ENCODE assay signal across 8 cellular contexts in the genomic region with DNA sequence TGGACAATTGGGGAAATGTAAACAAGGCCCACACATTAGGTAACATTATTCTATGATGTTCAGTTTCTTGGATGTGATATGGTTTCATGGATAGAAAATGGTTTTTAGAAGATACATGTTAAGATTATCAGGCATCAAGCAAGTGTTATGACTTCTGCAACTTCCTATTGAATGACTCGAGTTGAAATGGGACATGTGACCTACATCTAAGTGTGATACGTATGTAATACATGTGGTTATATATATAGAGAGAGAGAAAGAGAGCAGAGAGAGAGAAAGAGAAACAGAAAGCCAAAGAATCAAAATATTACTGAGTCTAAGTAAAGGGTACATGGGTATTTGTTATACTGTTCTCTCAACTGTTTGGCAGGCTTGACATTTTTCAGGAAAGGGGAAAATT. TPM values are rescaled to one million over a fixed set of nuclear protein-coding genes. Genes with fewer than 3 reads are reported as not detected.
DNase-seq lines count a peak whose midpoint lies in the region; ATAC-seq and TF ChIP-seq lines count a peak whose summit lies in the region.

No MANE protein-coding gene starts in this region.

- peaks cover 4% of the 10 kb centered on the region for H3K4me1 ChIP-seq in cardiac muscle cell (ENCODE audit: low read depth)
- H3K4me1 ChIP-seq in right atrium auricular region, result peaks cover 0 to 22% of the 10 kb centered on the region in 2 donors
- H3K4me1 ChIP-seq in upper lobe of right lung, result peaks cover 13% of the 10 kb centered on the region
- peaks cover 49% of the 10 kb centered on the region for H3K4me1 ChIP-seq in body of pancreas

- 7% methylated on average over 2 of the region's 2 CpGs for WGBS in body of pancreas, 2 donors

- TF ChIP-seq CTCF in cardiac muscle cell (IDR thresholded peaks at IDR 0.05; ENCODE audit: low read depth, low read length) (no peak), right atrium auricular region (IDR thresholded peaks at IDR 0.05) (no peak), NB4 (IDR thresholded peaks at IDR 0.05; ENCODE audit: low read depth, low read length) (no peak), upper lobe of right lung (IDR thresholded peaks at IDR 0.05) (no peak), body of pancreas (IDR thresholded peaks at IDR 0.05) (no peak)

- no peak for DNase-seq in cardiac muscle cell (ENCODE audit: low read depth in 1 of 2, low spot score in 1 of 2)
- DNase-seq in right atrium auricular region (ENCODE audit: low spot score), result no peak
- no peak for DNase-seq in NB4 (ENCODE audit: low read depth)
- DNase-seq in erythroblast (lab: John Stamatoyannopoulos, UW), result peak; percentile 9 to 19
- DNase-seq in upper lobe of right lung, result no peak
- DNase-seq in islet precursor cell, result no peak
- DNase-seq in body of pancreas, result no peak
- DNase-seq in GDM1 (lab: John Stamatoyannopoulos, UW), result no peak

- H3K9me3 ChIP-seq in cardiac muscle cell (ENCODE audit: low read depth), result no peaks in the 10 kb centered on the region
- H3K9me3 ChIP-seq in right atrium auricular region, result no peaks in the 10 kb centered on the region
- H3K9me3 ChIP-seq in upper lobe of right lung, result no peaks in the 10 kb centered on the region
- H3K9me3 ChIP-seq in body of pancreas, result no peaks in the 10 kb centered on the region

- H3K36me3 ChIP-seq in cardiac muscle cell (no peaks in the 10 kb centered on the region), right atrium auricular region (no peaks in the 10 kb centered on the region), upper lobe of right lung (no peaks in the 10 kb centered on the region), body of pancreas (replicated peaks in 1 of 2; ENCODE audit: insufficient read depth in 1 of 2, low read depth in 2 of 2) (no peaks in the 10 kb centered on the region)

- peak overlapping the region; percentile 91 for H3K4me3 ChIP-seq in cardiac muscle cell
- H3K4me3 ChIP-seq in right atrium auricular region, result no peak overlapping the region
- peak overlapping the region; percentile 81 for H3K4me3 ChIP-seq in NB4 (ENCODE audit: low read depth, low read length)
- peak overlapping the region; percentile 97 for H3K4me3 ChIP-seq in upper lobe of right lung
- no peak overlapping the region for H3K4me3 ChIP-seq in body of pancreas

- ATAC-seq in upper lobe of right lung, result no peak
- no peak for ATAC-seq in body of pancreas

- TF ChIP-seq POLR2A in NB4 (IDR thresholded peaks at IDR 0.05; ENCODE audit: extremely low read depth, insufficient read length) (no peak), erythroblast (IDR thresholded peaks at IDR 0.05; ENCODE audit: low read length) (no peak), body of pancreas (IDR thresholded peaks at IDR 0.05) (no peak)

- intact Hi-C loops in upper lobe of right lung (cut with DNase I), result no loop called here
- intact Hi-C loops in body of pancreas (cut with DNase I), result no loop called here

- H3K27ac ChIP-seq in cardiac muscle cell, result peak overlapping the region; percentile 88
- no peak overlapping the region for H3K27ac ChIP-seq in right atrium auricular region
- no peak overlapping the region for H3K27ac ChIP-seq in upper lobe of right lung
- peak overlapping the region in 1 of 4 donors; percentile 99 for H3K27ac ChIP-seq in body of pancreas

- H3K27me3 ChIP-seq in cardiac muscle cell, result no peaks in the 10 kb centered on the region
- no peaks in the 10 kb centered on the region for H3K27me3 ChIP-seq in right atrium auricular region
- no peaks in the 10 kb centered on the region for H3K27me3 ChIP-seq in upper lobe of right lung
- no peaks in the 10 kb centered on the region for H3K27me3 ChIP-seq in body of pancreas

RNA-seq across cellular contexts. Expression of a gene that starts 1.7 kb away (rescaled TPM):
- total RNA-seq in cardiac muscle cell (14.5 and 29.0 TPM in 2 replicates), right atrium auricular region (10 to 100 TPM; 13.4 to 16.3 TPM), upper lobe of right lung (25.4 TPM), body of pancreas (10 to 100 TPM; 17.1 TPM)
- 22.7 and 27.2 TPM in 2 replicates for polyA plus RNA-seq in cardiac muscle cell

RNA-seq across cellular contexts. Expression of a gene that starts 29.5 kb away (rescaled TPM):
- total RNA-seq in cardiac muscle cell (78.1 and 103 TPM in 2 replicates), right atrium auricular region (10 to 100 TPM; 25.2 to 33.6 TPM), upper lobe of right lung (49.0 TPM), body of pancreas (10 to 100 TPM; 34.0 to 65.3 TPM)
- polyA plus RNA-seq in cardiac muscle cell, result 114 and 116 TPM in 2 replicates

RNA-seq across cellular contexts. Expression of a gene that starts 32.4 kb away (rescaled TPM):
- total RNA-seq in cardiac muscle cell, result 3.2 and 3.8 TPM in 2 replicates
- polyA plus RNA-seq in cardiac muscle cell, result 0.10 and 1.2 TPM in 2 replicates
- total RNA-seq in right atrium auricular region, result 1 to 10 TPM; 2.8 to 3.5 TPM
- total RNA-seq in upper lobe of right lung, result 0.09 TPM
- total RNA-seq in body of pancreas, result under 1 TPM in 1 of 2 donors, not detected in 1; under 0.01 TPM

Comparison
In these comparisons a context has a peak if more than half of its experiments do, and no peak if none do; other contexts are left out.
1. H3K4me3 ChIP-seq: peak in cardiac muscle cell (single experiment), NB4 (single experiment) and upper lobe of right lung (single experiment); none in right atrium auricular region (0 of 2) and body of pancreas (0 of 2).
2. DNase-seq: peak in erythroblast (2 of 2); none in cardiac muscle cell (0 of 2), right atrium auricular region (single experiment), NB4 (single experiment), upper lobe of right lung (single experiment), islet precursor cell (single experiment), body of pancreas (0 of 4) and GDM1 (single experiment).